In genomic region chr20:8385247-8385646, GRCh38 we compare ENCODE assay signal across 12 cellular contexts.
DNase-seq lines count a peak whose midpoint lies in the region; ATAC-seq, FAIRE-seq and TF ChIP-seq lines count a peak whose summit lies in the region.
"Had no signal": no experiment of that assay in that cellular context is flagged by ENCODE, and none has a peak within 500 bp of the region (broad histone marks: within the 10 kb centered on the region; RNA-seq: fewer than 3 reads in every experiment).

No MANE protein-coding gene starts in this region.

- FAIRE-seq in pancreas (lab: Jason Lieb, UNC) = no peak

- intact Hi-C loops in pancreas (cut with DNase I) = loop anchor here in 1 of 3 donors (5.0 kb wide), 1 partner anchor 253 kb away; the partner anchor contains the start of gene PLCB1

- H3K27ac ChIP-seq in pancreas = no peak overlapping the region
- H3K27ac ChIP-seq: upper lobe of left lung had no signal

- no peaks in the 10 kb centered on the region for H3K27me3 ChIP-seq in pancreas
- H3K27me3 ChIP-seq: upper lobe of left lung had no signal

- H3K9me3 ChIP-seq in pancreas = no peaks in the 10 kb centered on the region
- H3K9me3 ChIP-seq: upper lobe of left lung had no signal

- ATAC-seq in pancreas = peak; percentile 44 to 59 (median 48)
- ATAC-seq in HG03342 (IDR thresholded peaks at IDR 0.05; ENCODE audit: unreplicated experiment) = no peak
- no peak for ATAC-seq in activated CD4-positive, CD25-positive, alpha-beta regulatory T cell treated with anti-CD3 and anti-CD28 coated beads, Interleukin-2, amount 50 U/mL, for 24 hours

- no peak overlapping the region for H3K4me3 ChIP-seq in pancreas
- H3K4me3 ChIP-seq: upper lobe of left lung had no signal

- H3K4me1 ChIP-seq in pancreas = peaks cover 11 to 36% (median 36%) of the 10 kb centered on the region in 3 donors

- WGBS in pancreas, 2 donors = 34 to 42% methylated on average over 3 of the region's 3 CpGs

- TF ChIP-seq CTCF in pancreas (IDR thresholded peaks at IDR 0.05) = no peak

- H3K36me3 ChIP-seq in pancreas = no peaks in the 10 kb centered on the region
- H3K36me3 ChIP-seq: upper lobe of left lung had no signal

- DNase-seq in NCI-H1417 (lab: John Stamatoyannopoulos, UW) (peak in 2 of 3 experiments; percentile 3 to 10), NCI-H1417 treated with DMSO at 0.1 percent for 48 hours (lab: John Stamatoyannopoulos, UW) (no peak), NCI-H446 treated with DMSO at 0.1 percent for 48 hours (lab: John Stamatoyannopoulos, UW) (peak; percentile 61), fibroblast of gingiva (ENCODE audit: low read depth) (peak; percentile 60), pancreas (peak; percentile 33 to 77 (median 58)), inferior parietal cortex (ENCODE audit: extremely low spot score) (no peak)
- DNase-seq: activated effector memory CD4-positive, alpha-beta T cell treated with anti-CD3 and anti-CD28 coated beads, Interleukin-2, amount 50 U/mL, for 16 hours; KG1; occipital lobe had no signal

Comparison
In these comparisons a context has a peak if more than half of its experiments do, and no peak if none do; other contexts are left out.
1. DNase-seq: peak in NCI-H1417 (2 of 3), NCI-H446 treated with DMSO at 0.1 percent for 48 hours (single experiment), fibroblast of gingiva (single experiment) and pancreas (6 of 6); none in NCI-H1417 treated with DMSO at 0.1 percent for 48 hours (single experiment) and inferior parietal cortex (single experiment).
2. ATAC-seq: peak in pancreas (4 of 4); none in HG03342 (single experiment) and activated CD4-positive, CD25-positive, alpha-beta regulatory T cell treated with anti-CD3 and anti-CD28 coated beads, Interleukin-2, amount 50 U/mL, for 24 hours (0 of 2).